ENCODE assay signal across 19 cellular contexts in the genomic region with DNA sequence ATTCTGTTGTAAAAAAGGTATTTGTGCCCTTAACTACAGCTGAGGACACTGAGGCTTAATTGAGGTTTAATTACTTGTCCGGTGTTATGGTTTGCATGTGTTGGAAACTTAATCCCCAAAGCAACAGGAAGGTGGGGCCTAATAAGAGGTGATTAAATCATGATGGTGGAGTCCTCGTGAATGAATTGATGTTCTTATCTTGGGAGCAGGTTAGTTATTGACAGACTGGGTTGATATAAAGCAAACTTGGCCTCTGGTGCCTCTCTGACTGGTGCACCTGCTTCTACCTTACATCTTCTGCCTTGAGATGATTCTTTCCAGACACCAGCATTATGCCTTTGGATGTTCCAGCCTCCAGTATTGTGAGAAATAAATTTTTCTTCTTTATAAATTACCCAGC.
DNase-seq lines count a peak whose midpoint lies in the region; ATAC-seq and TF ChIP-seq lines count a peak whose summit lies in the region.
"Had no signal": no experiment of that assay in that cellular context is flagged by ENCODE, and none has a peak within 500 bp of the region (broad histone marks: within the 10 kb centered on the region; RNA-seq: fewer than 3 reads in every experiment).

No MANE protein-coding gene starts in this region.

- H3K27me3 Mint-ChIP-seq in Calu3 (ENCODE audit: unreplicated experiment) = no peaks in the 10 kb centered on the region
- no peaks in the 10 kb centered on the region for H3K27me3 Mint-ChIP-seq in activated CD4-positive, alpha-beta T cell treated with anti-CD3 and anti-CD28 coated beads, Interleukin-2, amount 10 ng/mL, durations not matched to agents 7 days and 5 days
- peaks cover 43% of the 10 kb centered on the region for H3K27me3 Mint-ChIP-seq in type B pancreatic cell
- H3K27me3 Mint-ChIP-seq: B cell; CD4-positive, alpha-beta T cell; CD8-positive, alpha-beta memory T cell had no signal

- H3K23ac ChIP-seq in mesendoderm (ENCODE audit: low read length) = no peak overlapping the region

- ATAC-seq in GM19023 (IDR thresholded peaks at IDR 0.05; ENCODE audit: unreplicated experiment) = no peak

- H3K27me3 ChIP-seq in mesendoderm (ENCODE audit: insufficient read depth, low read length, poor library complexity) = no peaks in the 10 kb centered on the region
- H3K27me3 ChIP-seq: BLaER1 had no signal

- H3K79me2 ChIP-seq in mesendoderm (ENCODE audit: control insufficient read depth, insufficient read depth, low read length) = no peaks in the 10 kb centered on the region

- peak; percentile 37 for DNase-seq in Calu3
- peak; percentile 32 for DNase-seq in HT-29 (ENCODE audit: low spot score)
- peak; percentile 2 for DNase-seq in astrocyte of the hippocampus (ENCODE audit: low read depth, low spot score)
- no peak for DNase-seq in mesendoderm
- DNase-seq in activated CD4-positive, alpha-beta T cell treated with anti-CD3 and anti-CD28 coated beads, Interleukin-2, amount 10 ng/mL, durations not matched to agents 7 days and 5 days = no peak
- DNase-seq in type B pancreatic cell (ENCODE audit: extremely low spot score, unreplicated experiment) = no peak
- no peak for DNase-seq in glomerular visceral epithelial cell (ENCODE audit: extremely low spot score)
- DNase-seq: CD4-positive, alpha-beta T cell; CD8-positive, alpha-beta memory T cell; DMS53; DMS79 treated with DMSO at 0.1 percent for 48 hours; GF-D8; GM23248; H7; HCEC 1CT had no signal

- no peak overlapping the region for H2AK5ac ChIP-seq in mesendoderm (ENCODE audit: low read length)

- POLR2A ChIA-PET in activated CD4-positive, alpha-beta T cell treated with anti-CD3 and anti-CD28 coated beads, Interleukin-2, amount 10 ng/mL, durations not matched to agents 7 days and 5 days (lab: Charles Lee) = no interaction called here

- H2BK5ac ChIP-seq in mesendoderm (ENCODE audit: low read length) = no peak overlapping the region

- no peak overlapping the region for H3K18ac ChIP-seq in mesendoderm (ENCODE audit: low read length)

- BruUV-seq in Calu3 (replicated peaks; lab: Mats Ljungman, UMichigan) = no TSS peak

- TF ChIP-seq CTCF in Calu3 (IDR thresholded peaks at IDR 0.05; ENCODE audit: unreplicated experiment) = no peak
- no peak for TF ChIP-seq CTCF in type B pancreatic cell (conservative IDR thresholded peaks at IDR 0.05)

- H3K4me1 Mint-ChIP-seq in Calu3 (ENCODE audit: low read depth, unreplicated experiment) (peaks cover 47% of the 10 kb centered on the region), type B pancreatic cell (ENCODE audit: unreplicated experiment) (no peaks in the 10 kb centered on the region)
- H3K4me1 Mint-ChIP-seq in activated CD4-positive, alpha-beta T cell treated with anti-CD3 and anti-CD28 coated beads, Interleukin-2, amount 10 ng/mL, durations not matched to agents 7 days and 5 days = no peaks in the 10 kb centered on the region
- H3K4me1 Mint-ChIP-seq: B cell; CD8-positive, alpha-beta memory T cell had no signal

- peak overlapping the region; percentile 15 for H3K4me3 Mint-ChIP-seq in Calu3 (ENCODE audit: low read depth, unreplicated experiment)
- H3K4me3 Mint-ChIP-seq in activated CD4-positive, alpha-beta T cell treated with anti-CD3 and anti-CD28 coated beads, Interleukin-2, amount 10 ng/mL, durations not matched to agents 7 days and 5 days = no peak overlapping the region
- no peak overlapping the region for H3K4me3 Mint-ChIP-seq in type B pancreatic cell
- H3K4me3 Mint-ChIP-seq: B cell; CD4-positive, alpha-beta T cell; CD8-positive, alpha-beta memory T cell had no signal

- H4K8ac ChIP-seq in mesendoderm (ENCODE audit: low read depth, low read length) = no peak overlapping the region

- H3K4me3 ChIP-seq in mesendoderm (ENCODE audit: low read length) = no peak overlapping the region
- H3K4me3 ChIP-seq: BLaER1, GM23248 had no signal

- H3K36me3 ChIP-seq in mesendoderm (ENCODE audit: control insufficient read depth, insufficient read depth, low read length) = no peaks in the 10 kb centered on the region
- H3K36me3 ChIP-seq: BLaER1 had no signal

- CTCF ChIA-PET in Calu3 (lab: Charles Lee) = interaction anchor here (1.2 kb wide), 1 partner anchor 11 kb away, joined by 4 read pairs; no protein-coding TSS in a partner anchor
- CTCF ChIA-PET in activated CD4-positive, alpha-beta T cell treated with anti-CD3 and anti-CD28 coated beads, Interleukin-2, amount 10 ng/mL, durations not matched to agents 7 days and 5 days (lab: Charles Lee) = no interaction called here

- no peaks in the 10 kb centered on the region for H3K36me3 Mint-ChIP-seq in Calu3 (ENCODE audit: insufficient read depth, unreplicated experiment)
- H3K36me3 Mint-ChIP-seq in activated CD4-positive, alpha-beta T cell treated with anti-CD3 and anti-CD28 coated beads, Interleukin-2, amount 10 ng/mL, durations not matched to agents 7 days and 5 days (ENCODE audit: low read depth) = no peaks in the 10 kb centered on the region
- H3K36me3 Mint-ChIP-seq in type B pancreatic cell = no peaks in the 10 kb centered on the region
- H3K36me3 Mint-ChIP-seq: CD8-positive, alpha-beta memory T cell had no signal

- H3K79me1 ChIP-seq in mesendoderm (ENCODE audit: low read length) = no peaks in the 10 kb centered on the region

- H3K4ac ChIP-seq in mesendoderm (ENCODE audit: low read depth, low read length) = peak overlapping the region; percentile 36

- no peak overlapping the region for H2BK15ac ChIP-seq in mesendoderm (replicated peaks; ENCODE audit: low read depth)

- H3K4me1 ChIP-seq in mesendoderm (ENCODE audit: control insufficient read depth, low read depth, low read length) = peaks cover 3% of the 10 kb centered on the region
- H3K4me1 ChIP-seq: BLaER1 had no signal

- H3K27ac Mint-ChIP-seq in Calu3 (ENCODE audit: unreplicated experiment) (peak overlapping the region; percentile 53), type B pancreatic cell (no peak overlapping the region)
- no peak overlapping the region for H3K27ac Mint-ChIP-seq in activated CD4-positive, alpha-beta T cell treated with anti-CD3 and anti-CD28 coated beads, Interleukin-2, amount 10 ng/mL, durations not matched to agents 7 days and 5 days
- H3K27ac Mint-ChIP-seq: B cell; CD4-positive, alpha-beta T cell; CD8-positive, alpha-beta memory T cell had no signal

- whole genome bisulfite sequencing in mesendoderm (ENCODE audit: extremely low coverage, insufficient coverage, low lambda C conversion rate) = no CpG with 5 or more reads among the region's 2 CpGs

- no peaks in the 10 kb centered on the region for H3K9me3 Mint-ChIP-seq in Calu3 (ENCODE audit: low read depth, unreplicated experiment)
- H3K9me3 Mint-ChIP-seq in activated CD4-positive, alpha-beta T cell treated with anti-CD3 and anti-CD28 coated beads, Interleukin-2, amount 10 ng/mL, durations not matched to agents 7 days and 5 days = peaks cover 4% of the 10 kb centered on the region
- no peaks in the 10 kb centered on the region for H3K9me3 Mint-ChIP-seq in type B pancreatic cell

- no peak overlapping the region for H3K4me2 ChIP-seq in mesendoderm (ENCODE audit: low read length)
- H3K4me2 ChIP-seq: BLaER1 had no signal

- no peak overlapping the region for H4K5ac ChIP-seq in mesendoderm (ENCODE audit: low read length)

- H3K9ac ChIP-seq in mesendoderm (ENCODE audit: low read length) = no peak overlapping the region
- H3K9ac ChIP-seq: BLaER1, GM23248 had no signal

- no peak overlapping the region for H3K27ac ChIP-seq in mesendoderm (ENCODE audit: low read depth, low read length)
- H3K27ac ChIP-seq: BLaER1, C4-2B, GM23248 had no signal

- no peak overlapping the region for H2BK120ac ChIP-seq in mesendoderm (ENCODE audit: low read depth, low read length)

- intact Hi-C loops in Calu3 (cut with micrococcal nuclease; ENCODE audit: unreplicated experiment) = loop anchor here (1.0 to 5.0 kb wide), 2 partner anchors 91 to 307 kb away; a partner anchor contains a TSS

- H3K56ac ChIP-seq in mesendoderm (ENCODE audit: low read length) = no peak overlapping the region

Comparison
In these comparisons a context has a peak if more than half of its experiments do, and no peak if none do; other contexts are left out.
1. DNase-seq: peak in Calu3 (single experiment), HT-29 (single experiment) and astrocyte of the hippocampus (single experiment); none in mesendoderm (single experiment), activated CD4-positive, alpha-beta T cell treated with anti-CD3 and anti-CD28 coated beads, Interleukin-2, amount 10 ng/mL, durations not matched to agents 7 days and 5 days (single experiment), type B pancreatic cell (single experiment) and glomerular visceral epithelial cell (single experiment).